In genomic region chr5:157539623-157540022, GRCh38 we compare ENCODE assay signal across 16 cellular contexts. TPM values are rescaled to one million over a fixed set of nuclear protein-coding genes. Genes with fewer than 3 reads are reported as not detected.
A peak's percentile ranks its signal among the peaks of the same experiment; 100 is the strongest.
DNase-seq lines count a peak whose midpoint lies in the region; ATAC-seq and TF ChIP-seq lines count a peak whose summit lies in the region.
"Had no signal": no experiment of that assay in that cellular context is flagged by ENCODE, and none has a peak within 500 bp of the region (broad histone marks: within the 10 kb centered on the region; RNA-seq: fewer than 3 reads in every experiment).

No MANE protein-coding gene starts in this region.

- TF ChIP-seq CTCF in MM.1S (IDR thresholded peaks at IDR 0.05; ENCODE audit: low read length) (no peak), colonic mucosa (IDR thresholded peaks at IDR 0.05) (no peak), uterus (IDR thresholded peaks at IDR 0.05) (no peak)

- 0 out of 2 replicates have a peak overlapping the region, but pooled peaks have one; percentile 43 for H3K4me3 ChIP-seq in MM.1S (ENCODE audit: low read length)
- no peak overlapping the region for H3K4me3 ChIP-seq in colonic mucosa
- H3K4me3 ChIP-seq in rectal smooth muscle tissue (ENCODE audit: low read length): no peak overlapping the region
- no peak overlapping the region for H3K4me3 ChIP-seq in uterus

- H3K27ac ChIP-seq in MM.1S (ENCODE audit: low read length) (no peak overlapping the region), colonic mucosa (peak overlapping the region; percentile 68), rectal smooth muscle tissue (ENCODE audit: low read depth, low read length) (peak overlapping the region; percentile 79), uterus (peak overlapping the region in 1 of 2 donors; percentile 26)
- H3K27ac ChIP-seq: 22Rv1, foreskin keratinocyte had no signal

- H4K20me1 ChIP-seq in MM.1S (ENCODE audit: insufficient read depth, low read length): no peaks in the 10 kb centered on the region

- ATAC-seq in HG02763 (IDR thresholded peaks at IDR 0.05; ENCODE audit: unreplicated experiment): no peak
- ATAC-seq: foreskin keratinocyte had no signal

- H3K4me3 Mint-ChIP-seq in T-helper 1 cell treated with Interleukin-12 subunit alpha and Interleukin-12 subunit beta and Interleukin-4 antibody, amounts not matched to agents 30 μg/mL and 1 μg/mL, for 36 hours: peak overlapping the region; percentile 73

- peak overlapping the region; percentile 87 for H3K4me2 ChIP-seq in MM.1S (ENCODE audit: low read depth, low read length)

- H3K9me3 Mint-ChIP-seq in T-helper 1 cell treated with Interleukin-12 subunit alpha and Interleukin-12 subunit beta and Interleukin-4 antibody, amounts not matched to agents 30 μg/mL and 1 μg/mL, for 36 hours: no peaks in the 10 kb centered on the region
- H3K9me3 Mint-ChIP-seq: immature natural killer cell had no signal

- H3K9me3 ChIP-seq in MM.1S (replicated peaks; ENCODE audit: insufficient read depth, low read length) (no peaks in the 10 kb centered on the region), colonic mucosa (no peaks in the 10 kb centered on the region), uterus (no peaks in the 10 kb centered on the region)

- intact Hi-C loops in colonic mucosa (cut with DNase I) (no loop called here), uterus (cut with DNase I; ENCODE audit: low total_unique reads) (no loop called here)

- peaks cover 22% of the 10 kb centered on the region for H3K4me1 ChIP-seq in MM.1S (ENCODE audit: low read length)
- no peaks in the 10 kb centered on the region for H3K4me1 ChIP-seq in colonic mucosa
- H3K4me1 ChIP-seq in rectal smooth muscle tissue (ENCODE audit: control insufficient read depth, insufficient read depth, low read length): peaks cover 59% of the 10 kb centered on the region
- peaks cover 0 to 11% of the 10 kb centered on the region in 2 donors for H3K4me1 ChIP-seq in uterus
- H3K4me1 ChIP-seq: foreskin keratinocyte had no signal

- H3K27me3 ChIP-seq in MM.1S (replicated peaks; ENCODE audit: insufficient read depth, low read length) (no peaks in the 10 kb centered on the region), colonic mucosa (no peaks in the 10 kb centered on the region), rectal smooth muscle tissue (ENCODE audit: control insufficient read depth, insufficient read depth, low read length) (no peaks in the 10 kb centered on the region), uterus (no peaks in the 10 kb centered on the region)
- H3K27me3 ChIP-seq: foreskin keratinocyte had no signal

- TF ChIP-seq POLR2A in uterus (IDR thresholded peaks at IDR 0.05): no peak

- H3K27ac Mint-ChIP-seq in T-helper 1 cell treated with Interleukin-12 subunit alpha and Interleukin-12 subunit beta and Interleukin-4 antibody, amounts not matched to agents 30 μg/mL and 1 μg/mL, for 36 hours: peak overlapping the region; percentile 93

- H3K4me1 Mint-ChIP-seq in T-helper 1 cell treated with Interleukin-12 subunit alpha and Interleukin-12 subunit beta and Interleukin-4 antibody, amounts not matched to agents 30 μg/mL and 1 μg/mL, for 36 hours (ENCODE audit: low read depth): peaks cover 81% of the 10 kb centered on the region

- H3K9ac ChIP-seq in MM.1S (ENCODE audit: low read length) (no peak overlapping the region), colonic mucosa (ENCODE audit: low read depth in 2 of 2, low read length in 2 of 2) (peak overlapping the region; percentile 17 to 29), rectal smooth muscle tissue (ENCODE audit: low read length) (no peak overlapping the region)

- no peak overlapping the region for H2AFZ ChIP-seq in MM.1S (ENCODE audit: low read length)

- no peaks in the 10 kb centered on the region for H3K79me2 ChIP-seq in MM.1S (ENCODE audit: low read length)

- H3F3A ChIP-seq in MM.1S (ENCODE audit: insufficient read depth, low read length): peaks cover 23% of the 10 kb centered on the region

- H3K9me2 ChIP-seq in MM.1S (replicated peaks; ENCODE audit: insufficient read depth, low read length): no peaks in the 10 kb centered on the region

- no peaks in the 10 kb centered on the region for H3K27me3 Mint-ChIP-seq in T-helper 1 cell treated with Interleukin-12 subunit alpha and Interleukin-12 subunit beta and Interleukin-4 antibody, amounts not matched to agents 30 μg/mL and 1 μg/mL, for 36 hours (ENCODE audit: low read depth)

- peaks cover 66% of the 10 kb centered on the region for H3K36me3 Mint-ChIP-seq in T-helper 1 cell treated with Interleukin-12 subunit alpha and Interleukin-12 subunit beta and Interleukin-4 antibody, amounts not matched to agents 30 μg/mL and 1 μg/mL, for 36 hours (ENCODE audit: low read depth)
- H3K36me3 Mint-ChIP-seq: immature natural killer cell had no signal

- H3K36me3 ChIP-seq in MM.1S (replicated peaks; ENCODE audit: insufficient read depth, low read length) (no peaks in the 10 kb centered on the region), colonic mucosa (no peaks in the 10 kb centered on the region), rectal smooth muscle tissue (ENCODE audit: control insufficient read depth, insufficient read depth, low read length) (peaks cover 9% of the 10 kb centered on the region), uterus (no peaks in the 10 kb centered on the region)

- DNase-seq in T-helper 1 cell (no peak), MM.1S (no peak), colonic mucosa (no peak), GOT3 (lab: John Stamatoyannopoulos, UW) (no peak), uterus (no peak)
- DNase-seq: activated CD8-positive, alpha-beta memory T cell treated with anti-CD3 and anti-CD28 coated beads, Interleukin-2, amount 50 U/mL, for 4 hours; aorta; foreskin keratinocyte; GDM1; immature natural killer cell; NCI-H146; NCI-H524 treated with DMSO at 0.1 percent for 48 hours had no signal

RNA-seq across cellular contexts. Expression of gene ADAM19, which starts 36.0 kb away (rescaled TPM):
- total RNA-seq in colonic mucosa (10 to 100 TPM in 1 of 2 donors, 1 to 10 TPM in 1; 2.9 to 12.8 TPM), uterus (10 to 100 TPM in 3 of 4 donors, 1 to 10 TPM in 1; 2.4 to 25.6 (median 15.3) TPM)

Comparison
In these comparisons a context has a peak if more than half of its experiments do, and no peak if none do; other contexts are left out.
1. H3K9ac ChIP-seq: peak in colonic mucosa (2 of 2); none in MM.1S (single experiment) and rectal smooth muscle tissue (single experiment).